ENCODE assay signal across 18 cellular contexts in the genomic region with DNA sequence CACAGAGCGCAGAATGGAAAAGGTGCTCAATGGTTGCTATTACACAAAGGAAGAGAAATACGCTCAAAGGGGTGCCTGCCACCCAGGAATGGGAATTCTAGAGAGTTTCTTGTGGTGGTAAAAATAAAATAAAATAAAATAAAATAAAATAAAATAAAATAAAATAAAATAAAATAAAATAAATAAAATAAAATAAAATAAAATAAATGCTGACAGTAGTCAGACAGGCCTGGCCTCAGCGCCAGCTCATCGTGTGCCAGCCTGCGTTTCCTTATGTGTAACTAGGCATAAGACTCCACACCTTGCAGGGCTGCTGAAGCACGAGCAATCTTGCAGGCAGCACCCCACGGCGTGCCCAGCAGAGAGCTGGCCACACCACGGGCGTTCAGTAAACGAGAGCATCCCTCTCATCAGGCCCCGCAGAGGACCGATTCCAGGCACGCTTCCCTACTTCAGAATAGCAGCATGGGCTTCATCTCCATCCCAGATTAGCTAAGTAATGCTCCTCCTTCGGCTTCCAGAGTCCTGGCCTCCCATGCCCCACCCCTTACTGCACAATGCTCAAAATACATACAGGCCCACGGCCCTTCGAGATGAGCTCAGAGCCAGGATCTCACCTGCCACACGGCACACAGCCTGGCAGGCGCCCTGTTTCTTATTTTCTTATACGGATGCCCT. TPM values are rescaled to one million over a fixed set of nuclear protein-coding genes. Genes with fewer than 3 reads are reported as not detected.
DNase-seq lines count a peak whose midpoint lies in the region; ATAC-seq and TF ChIP-seq lines count a peak whose summit lies in the region.
"Had no signal": no experiment of that assay in that cellular context is flagged by ENCODE, and none has a peak within 500 bp of the region (broad histone marks: within the 10 kb centered on the region; RNA-seq: fewer than 3 reads in every experiment).

No MANE protein-coding gene starts in this region.

- no peaks in the 10 kb centered on the region for H3K27me3 ChIP-seq in muscle layer of colon (ENCODE audit: control insufficient read depth in 1 of 2, insufficient read depth in 2 of 2, low read length in 2 of 2)

- peaks cover 17% of the 10 kb centered on the region for H3K36me3 ChIP-seq in muscle layer of colon (ENCODE audit: insufficient read depth, low read length)

- peaks cover 74% of the 10 kb centered on the region for H3K4me1 ChIP-seq in muscle layer of colon (ENCODE audit: insufficient read depth, low read length)
- H3K4me1 ChIP-seq: HAP-1 had no signal

- peak overlapping the region; percentile 35 for H3K27ac ChIP-seq in muscle layer of colon (ENCODE audit: low read depth, low read length)
- H3K27ac ChIP-seq in substantia nigra (ENCODE audit: low read depth, low read length, poor library complexity, severe bottlenecking): peak overlapping the region; percentile 14

- DNase-seq in NCI-H1694 treated with DMSO at 0.1 percent for 48 hours (lab: John Stamatoyannopoulos, UW): peak; percentile 9
- no peak for DNase-seq in NCI-H1694 (lab: John Stamatoyannopoulos, UW)
- peak in 2 of 49 donors; percentile 45 to 72 for DNase-seq in substantia nigra (lab: John Stamatoyannopoulos, UW)
- no peak for DNase-seq in LoVo (ENCODE audit: low spot score)
- no peak for DNase-seq in NCI-H146 (lab: John Stamatoyannopoulos, UW)
- DNase-seq in T-helper 17 cell: no peak
- DNase-seq: activated CD4-positive, alpha-beta T cell treated with anti-CD3 and anti-CD28 coated beads, Interleukin-2, amount 50 U/mL, for 4 hours; cerebellar nuclear complex; Karpas-422; NCI-H1930; NCI-H774; RPMI8226; stimulated activated CD4-positive, alpha-beta T cell treated with anti-CD3 and anti-CD28 coated beads, Interleukin-2, amount 100 ng/mL, for 48 hours; T1000 had no signal

- H3K27me3 Mint-ChIP-seq in brain: peaks cover 6% of the 10 kb centered on the region
- H3K27me3 Mint-ChIP-seq in T-helper 17 cell: no peaks in the 10 kb centered on the region

- no peak for ATAC-seq in T-helper 17 cell

- TF ChIP-seq CTCF in brain (conservative IDR thresholded peaks at IDR 0.05): no peak

- no peaks in the 10 kb centered on the region for H3K9me3 Mint-ChIP-seq in brain

- H3K4me3 ChIP-seq in muscle layer of colon (ENCODE audit: low read depth in 1 of 2, low read length in 2 of 2): no peak overlapping the region
- H3K4me3 ChIP-seq: HAP-1 had no signal

- H3K4me1 Mint-ChIP-seq in brain (peaks cover 87% of the 10 kb centered on the region), T-helper 17 cell (peaks cover 36% of the 10 kb centered on the region)

- no peaks in the 10 kb centered on the region for H3K36me3 Mint-ChIP-seq in brain
- H3K36me3 Mint-ChIP-seq in T-helper 17 cell (ENCODE audit: low read depth): peaks cover 5% of the 10 kb centered on the region

- H3K9me3 ChIP-seq in muscle layer of colon (ENCODE audit: low read length) (no peaks in the 10 kb centered on the region), T-helper 17 cell (ENCODE audit: control insufficient read depth, low read length, poor library complexity, severe bottlenecking) (no peaks in the 10 kb centered on the region)
- H3K9me3 ChIP-seq: HAP-1 had no signal

- H3K4me3 Mint-ChIP-seq in brain (peak overlapping the region in 4 of 5 experiments; percentile 50 to 98 (median 80)), T-helper 17 cell (no peak overlapping the region)

- H3K9ac ChIP-seq in muscle layer of colon (ENCODE audit: low read length): no peak overlapping the region

- peak overlapping the region in 4 of 5 experiments; percentile 87 to 99 (median 96) for H3K27ac Mint-ChIP-seq in brain
- H3K27ac Mint-ChIP-seq in T-helper 17 cell: no peak overlapping the region

RNA-seq across cellular contexts. Expression of a gene that starts 5.6 kb away (rescaled TPM):
- 248 TPM for polyA plus RNA-seq in brain (ENCODE audit: insufficient read depth, low read depth, low replicate concordance)
- 100 to 1,000 TPM; 124 to 133 TPM for total RNA-seq in T-helper 17 cell

RNA-seq across cellular contexts. Expression of a gene that starts 25.3 kb away (rescaled TPM):
- 28.1 TPM for polyA plus RNA-seq in brain (ENCODE audit: insufficient read depth, low read depth, low replicate concordance)
- 1 to 10 TPM; 3.5 to 6.3 TPM for total RNA-seq in T-helper 17 cell

RNA-seq across cellular contexts. Expression of a gene that starts 37.6 kb away (rescaled TPM):
- 23.3 TPM for polyA plus RNA-seq in brain (ENCODE audit: insufficient read depth, low read depth, low replicate concordance)
- not detected for total RNA-seq in T-helper 17 cell
- total RNA-seq: A172 had no signal
